In the genomic region with DNA sequence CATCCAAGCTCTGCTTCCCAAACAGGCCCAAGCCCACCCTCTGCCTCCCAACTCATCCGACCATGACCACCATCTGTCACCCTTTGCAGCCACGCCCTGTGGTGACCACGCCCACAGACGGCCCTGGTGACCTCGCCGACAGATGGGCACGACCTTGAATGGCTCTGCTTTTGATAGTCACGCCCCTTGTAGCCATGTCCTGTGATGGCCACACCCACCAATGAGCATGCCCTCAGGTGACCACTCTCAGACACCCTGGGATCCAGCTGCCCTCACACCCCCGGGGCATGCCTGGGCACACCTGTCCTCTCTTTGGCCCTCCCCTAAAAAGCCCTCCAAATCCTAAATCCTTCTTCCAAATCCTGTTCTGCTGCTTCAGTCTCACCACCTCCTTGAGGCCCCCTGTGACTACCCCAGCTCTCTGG, we compare ENCODE assay signal across 8 cellular contexts. TPM values are rescaled to one million over a fixed set of nuclear protein-coding genes. Genes with fewer than 3 reads are reported as not detected.
A peak's percentile ranks its signal among the peaks of the same experiment; 100 is the strongest.
DNase-seq lines count a peak whose midpoint lies in the region; ATAC-seq and TF ChIP-seq lines count a peak whose summit lies in the region.

No MANE protein-coding gene starts in this region.

- H3K27ac Mint-ChIP-seq in activated T-helper 17 cell treated with anti-CD3 and anti-CD28 coated beads, Interleukin-2, amount 50 U/mL, for 72 hours, result no peak overlapping the region

- H3K4me1 ChIP-seq in iPS-18a (ENCODE audit: control insufficient read depth, low read depth, low read length) (peaks cover 14% of the 10 kb centered on the region), subcutaneous abdominal adipose tissue (ENCODE audit: control insufficient read depth in 5 of 5, insufficient read depth in 5 of 5, low read length in 5 of 5) (peaks cover 6 to 22% (median 16%) of the 10 kb centered on the region in 5 donors)

- H3K36me3 Mint-ChIP-seq in activated T-cell treated with anti-CD3 and anti-CD28 coated beads, Interleukin-2, amount 50 U/mL, for 4 hours (ENCODE audit: insufficient read depth), result no peaks in the 10 kb centered on the region
- no peaks in the 10 kb centered on the region for H3K36me3 Mint-ChIP-seq in activated T-helper 17 cell treated with anti-CD3 and anti-CD28 coated beads, Interleukin-2, amount 50 U/mL, for 72 hours (ENCODE audit: low read depth)

- H3K27me3 ChIP-seq in iPS-18a (ENCODE audit: control insufficient read depth, insufficient read depth, low read length) (no peaks in the 10 kb centered on the region), subcutaneous abdominal adipose tissue (ENCODE audit: control insufficient read depth in 5 of 5, insufficient read depth in 4 of 5, low read length in 5 of 5) (no peaks in the 10 kb centered on the region)

- peak overlapping the region; percentile 83 for H3K4me3 Mint-ChIP-seq in activated T-cell treated with anti-CD3 and anti-CD28 coated beads, Interleukin-2, amount 50 U/mL, for 4 hours
- peak overlapping the region; percentile 86 for H3K4me3 Mint-ChIP-seq in activated T-helper 17 cell treated with anti-CD3 and anti-CD28 coated beads, Interleukin-2, amount 50 U/mL, for 72 hours

- no peaks in the 10 kb centered on the region for H3K9me3 Mint-ChIP-seq in activated T-cell treated with anti-CD3 and anti-CD28 coated beads, Interleukin-2, amount 50 U/mL, for 4 hours
- no peaks in the 10 kb centered on the region for H3K9me3 Mint-ChIP-seq in activated T-helper 17 cell treated with anti-CD3 and anti-CD28 coated beads, Interleukin-2, amount 50 U/mL, for 72 hours

- DNase-seq in activated T-cell treated with anti-CD3 and anti-CD28 coated beads, Interleukin-2, amount 50 U/mL, for 4 hours, result no peak
- DNase-seq in activated T-cell treated with anti-CD3 and anti-CD28 coated beads, Interleukin-2, amount 50 U/mL, for 1 hour, result no peak
- DNase-seq in omental fat pad (ENCODE audit: low spot score) (no peak), SKM-1 treated with dmso at 0.1 percent for 144 hours (lab: John Stamatoyannopoulos, UW; ENCODE audit: unreplicated experiment) (no peak)

- no peaks in the 10 kb centered on the region for H3K9me3 ChIP-seq in iPS-18a (ENCODE audit: control insufficient read depth, low read depth, low read length)
- H3K9me3 ChIP-seq in subcutaneous abdominal adipose tissue (ENCODE audit: control insufficient read depth in 5 of 5, low read length in 5 of 5), result peaks cover 0 to 6% (median 5%) of the 10 kb centered on the region in 5 donors

- TF ChIP-seq CTCF in omental fat pad (IDR thresholded peaks at IDR 0.05), result no peak

- peaks cover 19% of the 10 kb centered on the region for H3K4me1 Mint-ChIP-seq in activated T-cell treated with anti-CD3 and anti-CD28 coated beads, Interleukin-2, amount 50 U/mL, for 4 hours (ENCODE audit: low read depth)
- H3K4me1 Mint-ChIP-seq in activated T-helper 17 cell treated with anti-CD3 and anti-CD28 coated beads, Interleukin-2, amount 50 U/mL, for 72 hours, result peaks cover 8% of the 10 kb centered on the region

- H3K27ac ChIP-seq in iPS-18a (ENCODE audit: low read length) (no peak overlapping the region), subcutaneous abdominal adipose tissue (ENCODE audit: low read depth, low read length) (no peak overlapping the region)

- H3K4me3 ChIP-seq in iPS-18a (ENCODE audit: low read length) (peak overlapping the region; percentile 66), subcutaneous abdominal adipose tissue (ENCODE audit: low read depth in 1 of 5, low read length in 5 of 5) (peak overlapping the region; percentile 80 to 91 (median 83))

- peaks cover 21% of the 10 kb centered on the region for H3K27me3 Mint-ChIP-seq in activated T-cell treated with anti-CD3 and anti-CD28 coated beads, Interleukin-2, amount 50 U/mL, for 4 hours (ENCODE audit: low read depth)
- peaks cover 7% of the 10 kb centered on the region for H3K27me3 Mint-ChIP-seq in activated T-helper 17 cell treated with anti-CD3 and anti-CD28 coated beads, Interleukin-2, amount 50 U/mL, for 72 hours

- no peak for ATAC-seq in activated T-cell treated with anti-CD3 and anti-CD28 coated beads, Interleukin-2, amount 50 U/mL, for 4 hours
- ATAC-seq in activated T-helper 17 cell treated with anti-CD3 and anti-CD28 coated beads, Interleukin-2, amount 50 U/mL, for 72 hours (replicated peaks), result no peak
- ATAC-seq in omental fat pad (ENCODE audit: low FRiP score), result no peak
- ATAC-seq in HG03460 (IDR thresholded peaks at IDR 0.05; ENCODE audit: unreplicated experiment), result no peak

- H3K9ac ChIP-seq in iPS-18a (ENCODE audit: low read length), result no peak overlapping the region
- H3K9ac ChIP-seq in subcutaneous abdominal adipose tissue (ENCODE audit: low read length in 5 of 5), result peak overlapping the region in 1 of 5 donors; percentile 76

- H3K36me3 ChIP-seq in iPS-18a (ENCODE audit: control insufficient read depth, low read depth, low read length) (no peaks in the 10 kb centered on the region), subcutaneous abdominal adipose tissue (ENCODE audit: control insufficient read depth in 5 of 5, insufficient read depth in 5 of 5, low read length in 5 of 5) (no peaks in the 10 kb centered on the region)

RNA-seq across cellular contexts. Expression of a gene that starts 51.0 kb away (rescaled TPM):
- 100 to 1,000 TPM; 133 to 146 (median 135) TPM for total RNA-seq in activated T-cell treated with anti-CD3 and anti-CD28 coated beads, Interleukin-2, amount 50 U/mL, for 4 hours
- total RNA-seq in activated T-helper 17 cell treated with anti-CD3 and anti-CD28 coated beads, Interleukin-2, amount 50 U/mL, for 72 hours, result 100 to 1,000 TPM; 101 to 157 TPM
- total RNA-seq in omental fat pad, result 10 to 100 TPM; 56.0 to 79.0 (median 63.0) TPM
